1 cellular context compared by ENCODE assay signal in the genomic region with DNA sequence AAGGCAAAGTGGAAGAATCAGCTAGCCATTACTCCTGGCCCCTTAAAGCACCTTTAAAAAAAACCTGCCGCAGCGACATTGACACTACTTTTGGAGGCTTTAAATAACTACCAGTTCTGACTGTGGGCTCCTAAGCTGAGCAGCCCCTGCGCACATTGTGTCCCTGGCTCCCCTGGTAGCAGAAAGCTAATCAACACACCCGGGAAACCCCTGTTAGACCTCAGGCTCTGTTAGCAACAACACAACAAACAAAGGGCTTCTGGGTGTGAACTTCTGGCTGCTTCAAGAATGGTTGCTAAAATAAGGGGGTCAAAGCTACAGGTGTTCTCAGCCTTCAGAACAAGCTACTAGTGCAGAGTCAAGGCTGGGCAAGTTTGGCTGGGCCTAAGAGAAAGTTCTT.
TF ChIP-seq lines count a peak whose summit lies in the region.

No MANE protein-coding gene starts in this region.

TF ChIP-seq in K562, 482 proteins besides CTCF, POLR2A, EP300 and RAD21 (continued from another document):
- TF ChIP-seq ZBTB40 (IDR thresholded peaks at IDR 0.05): no peak
- TF ChIP-seq ZBTB40 (CRISPR knock-in tag; IDR thresholded peaks at IDR 0.05): no peak
- TF ChIP-seq GABPB2 (CRISPR knock-in tag; conservative IDR thresholded peaks at IDR 0.05): no peak
